In genomic region chr15:65029736-65030208, GRCh38 we compare ENCODE assay signal across 10 cellular contexts. TPM values are rescaled to one million over a fixed set of nuclear protein-coding genes. Genes with fewer than 3 reads are reported as not detected.
DNase-seq lines count a peak whose midpoint lies in the region; ATAC-seq, FAIRE-seq and TF ChIP-seq lines count a peak whose summit lies in the region.
"Had no signal": no experiment of that assay in that cellular context is flagged by ENCODE, and none has a peak within 500 bp of the region (broad histone marks: within the 10 kb centered on the region; RNA-seq: fewer than 3 reads in every experiment).

No MANE protein-coding gene starts in this region.

- peaks cover 20% of the 10 kb centered on the region for H3K79me2 ChIP-seq in PC-3 (ENCODE audit: low read length)

- POLR2A ChIA-PET in Caco-2 (lab: Charles Lee) (no interaction called here), PC-3 (lab: Charles Lee; ENCODE audit: unreplicated experiment) (no interaction called here)

- H3K27ac ChIP-seq in PC-3 (ENCODE audit: low read length) = no peak overlapping the region
- no peak overlapping the region for H3K27ac ChIP-seq in endodermal cell (ENCODE audit: low read depth, low read length)
- H3K27ac ChIP-seq in ovary = no peak overlapping the region

- no peak overlapping the region for H3K4me3 ChIP-seq in Caco-2 (ENCODE audit: low read depth, low read length)
- H3K4me3 ChIP-seq in PC-3 (ENCODE audit: low read length) = peak overlapping the region; percentile 91
- H3K4me3 ChIP-seq in endodermal cell (ENCODE audit: low read length) = peak overlapping the region; percentile 92
- peak overlapping the region; percentile 83 for H3K4me3 ChIP-seq in ovary

- no peak for DNase-seq in Caco-2
- no peak for DNase-seq in PC-3
- DNase-seq in endodermal cell = no peak
- DNase-seq in ovary = no peak
- DNase-seq in GM13976 (ENCODE audit: low spot score) = no peak
- DNase-seq in activated effector memory CD4-positive, alpha-beta T cell treated with anti-CD3 and anti-CD28 coated beads, Interleukin-2, amount 50 U/mL, for 16 hours = no peak
- no peak for DNase-seq in H54 (ENCODE audit: insufficient read length, low spot score)

- FAIRE-seq in H54 (lab: Jason Lieb, UNC) = no peak

- WGBS in endodermal cell (ENCODE audit: insufficient coverage in 1 of 2, insufficient read length in 1 of 2), 2 experiments = 72 to 95% methylated on average over 4 to 11 of the region's 12 CpGs
- 56 to 67% (median 56%) methylated on average over 12 of the region's 12 CpGs for WGBS in ovary, 3 donors

- H3K9ac ChIP-seq in PC-3 (ENCODE audit: low read length) = no peak overlapping the region
- no peak overlapping the region for H3K9ac ChIP-seq in endodermal cell (ENCODE audit: extremely low read depth, low read length, poor library complexity, severe bottlenecking)

- H3K9me3 ChIP-seq in Caco-2 (no peaks in the 10 kb centered on the region), PC-3 (ENCODE audit: low read length) (no peaks in the 10 kb centered on the region), endodermal cell (ENCODE audit: control insufficient read depth, low read length) (no peaks in the 10 kb centered on the region), ovary (no peaks in the 10 kb centered on the region)

- H3K27me3 ChIP-seq in Caco-2 (replicated peaks; ENCODE audit: control insufficient read depth, insufficient read depth, low read length) (no peaks in the 10 kb centered on the region), PC-3 (ENCODE audit: low read length) (no peaks in the 10 kb centered on the region), endodermal cell (ENCODE audit: control insufficient read depth, insufficient read depth, low read length, poor library complexity, severe bottlenecking) (no peaks in the 10 kb centered on the region), ovary (no peaks in the 10 kb centered on the region)

- TF ChIP-seq EP300 in ovary (IDR thresholded peaks at IDR 0.05) = no peak

- H3K27ac Mint-ChIP-seq in Caco-2 (ENCODE audit: unreplicated experiment) = no peak overlapping the region
- H3K27ac Mint-ChIP-seq in endodermal cell = no peak overlapping the region

- no peaks in the 10 kb centered on the region for H3K9me2 ChIP-seq in PC-3 (replicated peaks; ENCODE audit: low read length)

- H3K36me3 Mint-ChIP-seq in Caco-2 (ENCODE audit: insufficient read depth, unreplicated experiment) = peaks cover 18% of the 10 kb centered on the region
- peaks cover 13% of the 10 kb centered on the region for H3K36me3 Mint-ChIP-seq in endodermal cell (ENCODE audit: low read depth)

- no peak for ATAC-seq in PC-3
- ATAC-seq in GM19397 (IDR thresholded peaks at IDR 0.05; ENCODE audit: unreplicated experiment) = no peak

- BruUV-seq in Caco-2 (replicated peaks; lab: Mats Ljungman, UMichigan) (no TSS peak), PC-3 (replicated peaks; lab: Mats Ljungman, UMichigan) (no TSS peak)

- TF ChIP-seq POLR2A in ovary (IDR thresholded peaks at IDR 0.05) (no peak), H54 (IDR thresholded peaks at IDR 0.05; ENCODE audit: low read depth, low read length) (no peak)

- CTCF ChIA-PET in Caco-2 (lab: Charles Lee) = no interaction called here
- CTCF ChIA-PET in PC-3 (lab: Charles Lee) = no interaction called here

- H3K27me3 Mint-ChIP-seq in Caco-2 (ENCODE audit: insufficient read depth, unreplicated experiment) = no peaks in the 10 kb centered on the region
- peaks cover 5% of the 10 kb centered on the region for H3K27me3 Mint-ChIP-seq in endodermal cell (ENCODE audit: insufficient read depth)

- TF ChIP-seq CTCF in Caco-2 (IDR thresholded peaks at IDR 0.05; ENCODE audit: insufficient read depth in 1 of 2, low read depth in 1 of 2, low read length in 1 of 2, severe bottlenecking in 1 of 2, unreplicated experiment in 1 of 2) (no peak), PC-3 (conservative IDR thresholded peaks at IDR 0.05; ENCODE audit: low read depth, low read length) (no peak), endodermal cell (conservative IDR thresholded peaks at IDR 0.05) (no peak), ovary (IDR thresholded peaks at IDR 0.05) (no peak), GM13976 (IDR thresholded peaks at IDR 0.05; ENCODE audit: borderline replicate concordance, control extremely low read depth, extremely low read depth, insufficient read depth, missing control alignments) (no peak)

- in situ Hi-C loops in GM13976 (cut with MboI; ENCODE audit: low sequenced_read_pairs, unreplicated experiment) = loop anchor here (25.0 kb wide), 1 partner anchor 258 kb away; the partner anchor contains the start of genes PARP16 and RNU5A-1

- no peak overlapping the region for H2AFZ ChIP-seq in PC-3 (ENCODE audit: low read length)

- no peaks in the 10 kb centered on the region for H3F3A ChIP-seq in PC-3 (ENCODE audit: low read length, unreplicated experiment)

- intact Hi-C loops in Caco-2 (cut with micrococcal nuclease; ENCODE audit: unreplicated experiment) = no loop called here
- intact Hi-C loops in PC-3 (cut with micrococcal nuclease) = loop anchor here (5.0 kb wide), 2 partner anchors 42 to 268 kb away; partner anchors contain the start of genes RNU5A-1 and SPG21
- intact Hi-C loops in ovary (cut with DNase I) = loop anchor here (5.0 to 10.0 kb wide), 3 partner anchors 55 to 295 kb away; no protein-coding TSS in a partner anchor

- H3K4me1 ChIP-seq in Caco-2 (peaks cover 26% of the 10 kb centered on the region), PC-3 (ENCODE audit: insufficient read depth, low read length) (peaks cover 13% of the 10 kb centered on the region; the same call in 1 of the 2 replicates), endodermal cell (ENCODE audit: control insufficient read depth, insufficient read depth, low read length) (no peaks in the 10 kb centered on the region), ovary (ENCODE audit: insufficient read depth) (peaks cover 5% of the 10 kb centered on the region)

- peak overlapping the region; percentile 84 for H3K4me3 Mint-ChIP-seq in Caco-2 (ENCODE audit: unreplicated experiment)
- peak overlapping the region; percentile 78 for H3K4me3 Mint-ChIP-seq in endodermal cell

- H4K20me1 ChIP-seq in PC-3 (ENCODE audit: low read length) = no peaks in the 10 kb centered on the region

- H3K4me2 ChIP-seq in PC-3 (ENCODE audit: low read length) = no peak overlapping the region

- H3K36me3 ChIP-seq in Caco-2 (ENCODE audit: control insufficient read depth, insufficient read depth, low read length) = no peaks in the 10 kb centered on the region
- H3K36me3 ChIP-seq in PC-3 (ENCODE audit: low read depth, low read length) = peaks cover under 1% of the 10 kb centered on the region; the same call in 1 of the 2 replicates
- H3K36me3 ChIP-seq in endodermal cell (ENCODE audit: control insufficient read depth, insufficient read depth, low read length) = peaks cover 9% of the 10 kb centered on the region
- H3K36me3 ChIP-seq in ovary = no peaks in the 10 kb centered on the region

- H3K9me3 Mint-ChIP-seq in Caco-2 (ENCODE audit: unreplicated experiment) (no peaks in the 10 kb centered on the region), endodermal cell (no peaks in the 10 kb centered on the region)

- H3K4me1 Mint-ChIP-seq in Caco-2 (ENCODE audit: low read depth, unreplicated experiment) (peaks cover 7% of the 10 kb centered on the region), endodermal cell (peaks cover 16% of the 10 kb centered on the region)

RNA-seq across cellular contexts. Expression of gene MTFMT, which starts 0.3 kb away (rescaled TPM):
- total RNA-seq in Caco-2 (2022) (24.7 and 29.9 TPM in 2 replicates), PC-3 (2014; rRNA removed) (15.5 and 31.3 TPM in 2 replicates), endodermal cell (10 to 100 TPM; 17.8 to 23.2 TPM), ovary (10 to 100 TPM; 16.8 to 30.3 (median 20.0) TPM)
- polyA plus RNA-seq in endodermal cell (2013, experiment 1 of 2) = 9.9 TPM
- 9.7 TPM for polyA plus RNA-seq in endodermal cell (2013, experiment 2 of 2)
- 10 to 100 TPM; 11.5 to 15.8 TPM for polyA plus RNA-seq in ovary

RNA-seq across cellular contexts. Expression of gene SLC51B, which starts 15.4 kb away (rescaled TPM):
- total RNA-seq in Caco-2 (2022) (15.4 and 17.1 TPM in 2 replicates), PC-3 (2014; rRNA removed) (not detected in 2 replicates), endodermal cell (not detected), ovary (under 1 TPM in 2 of 7 donors, not detected in 5; 0.27 to 0.31 TPM)
- polyA plus RNA-seq in endodermal cell (2013, experiment 1 of 2) = not detected
- polyA plus RNA-seq in endodermal cell (2013, experiment 2 of 2) = not detected
- under 1 TPM in 1 of 2 donors, not detected in 1; 0.22 TPM for polyA plus RNA-seq in ovary

RNA-seq across cellular contexts. Expression of gene RASL12, which starts 38.0 kb away (rescaled TPM):
- total RNA-seq in Caco-2 (2022) (6.0 and 6.4 TPM in 2 replicates), PC-3 (2014; rRNA removed) (not detected in 2 replicates), endodermal cell (10 to 100 TPM; 27.2 TPM), ovary (10 to 100 TPM in 6 of 7 donors, 1 to 10 TPM in 1; 4.8 to 31.1 (median 14.2) TPM)
- 11.5 TPM for polyA plus RNA-seq in endodermal cell (2013, experiment 1 of 2)
- 11.1 TPM for polyA plus RNA-seq in endodermal cell (2013, experiment 2 of 2)
- 10 to 100 TPM; 19.1 to 24.8 TPM for polyA plus RNA-seq in ovary
- total RNA-seq: renal cortical epithelial cell, SK-MEL-5 had no signal

RNA-seq across cellular contexts. Expression of gene SPG21, which starts 40.1 kb away (rescaled TPM):
- total RNA-seq in Caco-2 (2022) (69.4 and 72.9 TPM in 2 replicates), PC-3 (2014; rRNA removed) (53.0 and 53.8 TPM in 2 replicates), endodermal cell (10 to 100 TPM; 77.0 to 96.1 TPM), ovary (10 to 100 TPM; 60.6 to 90.6 (median 84.0) TPM)
- polyA plus RNA-seq in endodermal cell (2013, experiment 1 of 2) = 88.1 TPM
- polyA plus RNA-seq in endodermal cell (2013, experiment 2 of 2) = 84.5 TPM
- polyA plus RNA-seq in ovary = 100 to 1,000 TPM in 1 of 2 donors, 10 to 100 TPM in 1; 59.7 to 123 TPM

RNA-seq across cellular contexts. Expression of gene KBTBD13, which starts 46.8 kb away (rescaled TPM):
- total RNA-seq in Caco-2 (2022) (not detected in 2 replicates), PC-3 (2014; rRNA removed) (not detected in 2 replicates), endodermal cell (not detected), ovary (under 1 TPM in 4 of 7 donors, not detected in 3; 0.07 to 0.28 (median 0.11) TPM)
- polyA plus RNA-seq in endodermal cell (2013, experiment 1 of 2) = not detected
- not detected for polyA plus RNA-seq in endodermal cell (2013, experiment 2 of 2)
- polyA plus RNA-seq in ovary = under 1 TPM; 0.07 to 0.10 TPM
- total RNA-seq: renal cortical epithelial cell, SK-MEL-5 had no signal

Comparison
In these comparisons a context has a peak if more than half of its experiments do, and no peak if none do; other contexts are left out.
1. RNA of gene SLC51B, which starts 15.4 kb away (total RNA-seq): 15.4 to 17.1 TPM in Caco-2; 0.27 to 0.31 TPM in ovary, not detected in PC-3 and not detected in endodermal cell; every median in the first group is over 10 times any median in the second.